Comparison of ENCODE assay signal across 13 cellular contexts in the genomic region with DNA sequence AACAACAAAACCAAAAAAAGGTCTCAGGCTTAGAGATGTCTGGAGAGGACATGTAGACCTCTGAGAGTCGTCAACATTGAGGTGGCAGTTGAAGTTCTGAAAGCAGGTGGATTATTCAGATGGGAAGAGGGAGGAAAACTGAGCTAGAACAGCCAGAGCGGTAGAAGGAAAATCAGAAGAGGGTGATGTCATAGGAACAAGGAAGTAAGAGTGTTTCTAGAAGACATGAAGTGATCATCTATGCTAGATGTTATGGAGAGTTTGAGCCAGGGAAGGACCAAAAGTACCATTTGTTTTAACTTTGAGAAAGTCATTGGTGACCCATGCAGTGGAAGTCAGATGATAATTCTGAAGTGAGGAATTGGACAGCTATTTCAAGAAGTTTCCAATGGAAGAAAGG.
DNase-seq lines count a peak whose midpoint lies in the region; ATAC-seq and TF ChIP-seq lines count a peak whose summit lies in the region.
"Had no signal": no experiment of that assay in that cellular context is flagged by ENCODE, and none has a peak within 500 bp of the region (broad histone marks: within the 10 kb centered on the region; RNA-seq: fewer than 3 reads in every experiment).

No MANE protein-coding gene starts in this region.

- no peaks in the 10 kb centered on the region for H3K9me3 Mint-ChIP-seq in stimulated activated naive CD8-positive, alpha-beta T cell treated with anti-CD3 and anti-CD28 coated beads, Interleukin-15, Interleukin-2, amounts not matched to agents 100 ng/mL and 50 ng/mL, for 24 hours
- no peaks in the 10 kb centered on the region for H3K9me3 Mint-ChIP-seq in WTC11
- H3K9me3 Mint-ChIP-seq: CD4-positive, alpha-beta T cell had no signal

- no peak overlapping the region for H3K4me3 Mint-ChIP-seq in stimulated activated naive CD8-positive, alpha-beta T cell treated with anti-CD3 and anti-CD28 coated beads, Interleukin-15, Interleukin-2, amounts not matched to agents 100 ng/mL and 50 ng/mL, for 24 hours
- no peak overlapping the region for H3K4me3 Mint-ChIP-seq in WTC11
- H3K4me3 Mint-ChIP-seq: B cell; CD4-positive, alpha-beta T cell had no signal

- H3K36me3 Mint-ChIP-seq in stimulated activated naive CD8-positive, alpha-beta T cell treated with anti-CD3 and anti-CD28 coated beads, Interleukin-15, Interleukin-2, amounts not matched to agents 100 ng/mL and 50 ng/mL, for 24 hours (ENCODE audit: low read depth) = peaks cover 36% of the 10 kb centered on the region
- peaks cover 6% of the 10 kb centered on the region for H3K36me3 Mint-ChIP-seq in WTC11

- peaks cover 22% of the 10 kb centered on the region for H3K4me1 Mint-ChIP-seq in stimulated activated naive CD8-positive, alpha-beta T cell treated with anti-CD3 and anti-CD28 coated beads, Interleukin-15, Interleukin-2, amounts not matched to agents 100 ng/mL and 50 ng/mL, for 24 hours (ENCODE audit: low read depth)
- peaks cover 36% of the 10 kb centered on the region for H3K4me1 Mint-ChIP-seq in WTC11

- POLR2A ChIA-PET in WTC11 (lab: Charles Lee) = no interaction called here

- CTCF ChIA-PET in WTC11 (lab: Charles Lee) = no interaction called here

- TF ChIP-seq CTCF in WTC11 (IDR thresholded peaks at IDR 0.05) = no peak
- TF ChIP-seq CTCF in mucosa of descending colon (IDR thresholded peaks at IDR 0.05) = no peak

- DNase-seq in stimulated activated naive CD8-positive, alpha-beta T cell treated with anti-CD3 and anti-CD28 coated beads, Interleukin-15, Interleukin-2, amounts not matched to agents 100 U/mL and 50 U/mL, for 24 hours = no peak
- DNase-seq in WTC11 (ENCODE audit: low spot score) (no peak), mucosa of descending colon (no peak), substantia nigra (lab: John Stamatoyannopoulos, UW) (no peak), HK-2 (ENCODE audit: unreplicated experiment) (no peak), mesenteric fat pad (ENCODE audit: low spot score) (no peak)
- DNase-seq: C1 segment of cervical spinal cord; CD4-positive, alpha-beta T cell; DMS79; IMR-90 had no signal

- no peak overlapping the region for H3K4me3 ChIP-seq in mucosa of descending colon

- H3K27ac Mint-ChIP-seq in stimulated activated naive CD8-positive, alpha-beta T cell treated with anti-CD3 and anti-CD28 coated beads, Interleukin-15, Interleukin-2, amounts not matched to agents 100 ng/mL and 50 ng/mL, for 24 hours = peak overlapping the region; percentile 13
- peak overlapping the region; percentile 0; the same call in 1 of the 2 replicates for H3K27ac Mint-ChIP-seq in WTC11
- H3K27ac Mint-ChIP-seq: B cell; CD4-positive, alpha-beta T cell had no signal

- ATAC-seq in stimulated activated naive CD8-positive, alpha-beta T cell treated with anti-CD3 and anti-CD28 coated beads, Interleukin-15, Interleukin-2, amounts not matched to agents 100 U/mL and 50 U/mL, for 24 hours = no peak
- ATAC-seq in WTC11 (no peak), mucosa of descending colon (peak; percentile 31)
- ATAC-seq: HCT116 had no signal

- no peaks in the 10 kb centered on the region for H3K4me1 ChIP-seq in mucosa of descending colon (ENCODE audit: low read depth)

- H3K27me3 Mint-ChIP-seq in stimulated activated naive CD8-positive, alpha-beta T cell treated with anti-CD3 and anti-CD28 coated beads, Interleukin-15, Interleukin-2, amounts not matched to agents 100 ng/mL and 50 ng/mL, for 24 hours = no peaks in the 10 kb centered on the region
- no peaks in the 10 kb centered on the region for H3K27me3 Mint-ChIP-seq in WTC11 (ENCODE audit: low read depth)
- H3K27me3 Mint-ChIP-seq: B cell; CD4-positive, alpha-beta T cell had no signal

- no peak overlapping the region for H3K27ac ChIP-seq in substantia nigra (ENCODE audit: low read depth, low read length, poor library complexity, severe bottlenecking)

- intact Hi-C loops in mucosa of descending colon (cut with DNase I, micrococcal nuclease) = no loop called here

- no peaks in the 10 kb centered on the region for H3K36me3 ChIP-seq in mucosa of descending colon (ENCODE audit: low read depth)

- H3K9me3 ChIP-seq in mucosa of descending colon = no peaks in the 10 kb centered on the region

TF ChIP-seq in WTC11, 78 proteins besides CTCF, POLR2A, EP300 and RAD21:
- TF ChIP-seq ZNF263 (CRISPR knock-in tag; IDR thresholded peaks at IDR 0.05; ENCODE audit: low read depth) (no peak), ZNF232 (CRISPR knock-in tag; IDR thresholded peaks at IDR 0.05) (no peak), SMAD3 (CRISPR knock-in tag; IDR thresholded peaks at IDR 0.05; ENCODE audit: borderline replicate concordance) (no peak), CBFB (CRISPR knock-in tag; IDR thresholded peaks at IDR 0.05; ENCODE audit: low read depth) (no peak), SP1 (CRISPR knock-in tag; conservative IDR thresholded peaks at IDR 0.05) (no peak), ETV6 (CRISPR knock-in tag; IDR thresholded peaks at IDR 0.05) (no peak), ZNF138 (CRISPR knock-in tag; conservative IDR thresholded peaks at IDR 0.05) (no peak), ZNF281 (CRISPR knock-in tag; IDR thresholded peaks at IDR 0.05) (no peak)
- TF ChIP-seq, protein P1, sequence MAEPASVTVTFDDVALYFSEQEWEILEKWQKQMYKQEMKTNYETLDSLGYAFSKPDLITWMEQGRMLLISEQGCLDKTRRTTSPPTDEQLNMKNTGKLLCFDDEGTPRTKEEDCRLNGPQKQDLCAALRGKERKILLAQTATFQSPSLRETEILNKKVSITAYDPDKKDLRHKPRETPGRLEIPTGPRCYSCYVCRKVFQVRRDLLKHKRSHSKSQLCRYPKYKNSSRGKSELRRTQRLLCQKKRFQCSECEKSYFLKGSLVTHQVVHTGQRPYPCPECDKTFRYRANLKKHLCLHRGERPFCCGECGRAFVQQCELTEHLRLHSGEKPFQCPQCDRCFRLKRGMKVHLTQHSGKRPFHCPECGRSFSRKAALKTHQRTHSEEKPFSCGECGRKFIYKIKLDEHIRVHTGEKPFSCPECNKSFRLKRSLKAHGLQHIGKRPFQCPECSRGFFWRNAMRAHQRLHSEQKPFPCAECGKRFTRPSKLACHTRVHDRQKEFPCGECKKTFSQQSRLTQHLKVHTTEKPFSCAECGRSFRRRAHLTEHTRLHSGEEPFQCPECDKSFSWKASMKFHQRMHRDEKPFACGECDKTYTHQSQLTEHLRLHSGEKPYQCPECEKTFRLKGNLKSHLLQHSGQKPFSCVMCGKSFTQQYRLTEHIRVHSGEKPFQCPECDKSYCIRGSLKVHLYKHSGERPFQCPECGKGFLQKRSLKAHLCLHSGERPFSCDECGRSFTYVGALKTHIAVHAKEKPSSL (CRISPR knock-in tag; conservative IDR thresholded peaks at IDR 0.05) = no peak
- TF ChIP-seq, protein P2, sequence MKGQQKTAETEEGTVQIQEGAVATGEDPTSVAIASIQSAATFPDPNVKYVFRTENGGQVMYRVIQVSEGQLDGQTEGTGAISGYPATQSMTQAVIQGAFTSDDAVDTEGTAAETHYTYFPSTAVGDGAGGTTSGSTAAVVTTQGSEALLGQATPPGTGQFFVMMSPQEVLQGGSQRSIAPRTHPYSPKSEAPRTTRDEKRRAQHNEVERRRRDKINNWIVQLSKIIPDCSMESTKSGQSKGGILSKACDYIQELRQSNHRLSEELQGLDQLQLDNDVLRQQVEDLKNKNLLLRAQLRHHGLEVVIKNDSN (CRISPR knock-in tag; IDR thresholded peaks at IDR 0.05) = no peak
